Comparison of ENCODE assay signal across 1 cellular context in the genomic region with DNA sequence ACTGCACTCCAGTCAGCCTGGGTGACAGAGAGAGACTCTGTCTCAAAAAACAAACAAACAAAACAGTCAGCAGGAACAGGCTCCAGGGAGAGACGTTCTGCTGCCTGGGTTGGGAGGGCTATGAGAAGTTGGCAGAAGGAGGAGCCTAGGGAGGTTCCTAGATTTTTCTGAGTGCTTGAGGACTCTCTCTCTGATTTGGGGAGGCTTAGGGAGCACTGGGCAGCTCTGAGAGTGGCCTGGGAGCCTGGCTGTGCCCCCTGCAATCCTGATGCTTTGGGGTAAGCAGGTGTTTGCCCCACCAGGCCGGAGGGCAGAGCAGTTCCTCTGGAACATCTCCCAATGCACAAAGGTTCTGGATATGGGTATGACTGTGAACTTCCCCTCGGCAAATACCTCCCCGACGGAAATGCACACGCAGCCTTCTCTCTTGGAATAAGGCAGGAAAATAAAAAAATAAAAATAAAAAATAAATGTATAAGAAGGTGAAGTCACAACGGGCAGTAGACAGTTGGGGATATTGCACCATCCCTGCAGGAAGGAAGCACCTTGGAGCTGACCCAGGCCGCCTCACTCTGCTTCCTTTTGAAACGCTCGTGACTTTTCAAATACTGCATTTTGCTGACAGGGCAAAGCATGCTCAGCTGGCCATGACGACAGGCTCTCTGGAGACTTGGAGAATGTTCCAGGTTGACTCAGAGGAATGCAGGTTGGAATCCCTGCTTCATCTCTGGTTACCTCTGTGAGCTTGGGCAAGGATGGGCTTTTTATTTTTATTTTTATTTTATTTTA.
A peak's percentile ranks its signal among the peaks of the same experiment; 100 is the strongest.
TF ChIP-seq lines count a peak whose summit lies in the region.

No MANE protein-coding gene starts in this region.

TF ChIP-seq in HepG2, 621 proteins besides CTCF, POLR2A, EP300 and RAD21 (continued from another document):
- TF ChIP-seq, protein P1, sequence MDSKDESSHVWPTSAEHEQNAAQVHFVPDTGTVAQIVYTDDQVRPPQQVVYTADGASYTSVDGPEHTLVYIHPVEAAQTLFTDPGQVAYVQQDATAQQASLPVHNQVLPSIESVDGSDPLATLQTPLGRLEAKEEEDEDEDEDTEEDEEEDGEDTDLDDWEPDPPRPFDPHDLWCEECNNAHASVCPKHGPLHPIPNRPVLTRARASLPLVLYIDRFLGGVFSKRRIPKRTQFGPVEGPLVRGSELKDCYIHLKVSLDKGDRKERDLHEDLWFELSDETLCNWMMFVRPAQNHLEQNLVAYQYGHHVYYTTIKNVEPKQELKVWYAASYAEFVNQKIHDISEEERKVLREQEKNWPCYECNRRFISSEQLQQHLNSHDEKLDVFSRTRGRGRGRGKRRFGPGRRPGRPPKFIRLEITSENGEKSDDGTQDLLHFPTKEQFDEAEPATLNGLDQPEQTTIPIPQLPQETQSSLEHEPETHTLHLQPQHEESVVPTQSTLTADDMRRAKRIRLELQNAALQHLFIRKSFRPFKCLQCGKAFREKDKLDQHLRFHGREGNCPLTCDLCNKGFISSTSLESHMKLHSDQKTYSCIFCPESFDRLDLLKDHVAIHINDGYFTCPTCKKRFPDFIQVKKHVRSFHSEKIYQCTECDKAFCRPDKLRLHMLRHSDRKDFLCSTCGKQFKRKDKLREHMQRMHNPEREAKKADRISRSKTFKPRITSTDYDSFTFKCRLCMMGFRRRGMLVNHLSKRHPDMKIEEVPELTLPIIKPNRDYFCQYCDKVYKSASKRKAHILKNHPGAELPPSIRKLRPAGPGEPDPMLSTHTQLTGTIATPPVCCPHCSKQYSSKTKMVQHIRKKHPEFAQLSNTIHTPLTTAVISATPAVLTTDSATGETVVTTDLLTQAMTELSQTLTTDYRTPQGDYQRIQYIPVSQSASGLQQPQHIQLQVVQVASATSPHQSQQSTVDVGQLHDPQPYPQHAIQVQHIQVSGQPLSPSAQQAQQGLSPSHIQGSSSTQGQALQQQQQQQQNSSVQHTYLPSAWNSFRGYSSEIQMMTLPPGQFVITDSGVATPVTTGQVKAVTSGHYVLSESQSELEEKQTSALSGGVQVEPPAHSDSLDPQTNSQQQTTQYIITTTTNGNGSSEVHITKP (CRISPR knock-in tag; IDR thresholded peaks at IDR 0.05; ENCODE audit: low read depth) = peak; percentile 39; the same call in 1 of the 2 replicates
- TF ChIP-seq ZNF143 (CRISPR knock-in tag; IDR thresholded peaks at IDR 0.05) = no peak
- TF ChIP-seq IRF2 (CRISPR knock-in tag; IDR thresholded peaks at IDR 0.05) = 0 out of 2 replicates have a peak, but pooled peaks have one; percentile 29
- TF ChIP-seq NCOA1 (CRISPR knock-in tag; IDR thresholded peaks at IDR 0.05) = no peak
- TF ChIP-seq, protein P2, sequence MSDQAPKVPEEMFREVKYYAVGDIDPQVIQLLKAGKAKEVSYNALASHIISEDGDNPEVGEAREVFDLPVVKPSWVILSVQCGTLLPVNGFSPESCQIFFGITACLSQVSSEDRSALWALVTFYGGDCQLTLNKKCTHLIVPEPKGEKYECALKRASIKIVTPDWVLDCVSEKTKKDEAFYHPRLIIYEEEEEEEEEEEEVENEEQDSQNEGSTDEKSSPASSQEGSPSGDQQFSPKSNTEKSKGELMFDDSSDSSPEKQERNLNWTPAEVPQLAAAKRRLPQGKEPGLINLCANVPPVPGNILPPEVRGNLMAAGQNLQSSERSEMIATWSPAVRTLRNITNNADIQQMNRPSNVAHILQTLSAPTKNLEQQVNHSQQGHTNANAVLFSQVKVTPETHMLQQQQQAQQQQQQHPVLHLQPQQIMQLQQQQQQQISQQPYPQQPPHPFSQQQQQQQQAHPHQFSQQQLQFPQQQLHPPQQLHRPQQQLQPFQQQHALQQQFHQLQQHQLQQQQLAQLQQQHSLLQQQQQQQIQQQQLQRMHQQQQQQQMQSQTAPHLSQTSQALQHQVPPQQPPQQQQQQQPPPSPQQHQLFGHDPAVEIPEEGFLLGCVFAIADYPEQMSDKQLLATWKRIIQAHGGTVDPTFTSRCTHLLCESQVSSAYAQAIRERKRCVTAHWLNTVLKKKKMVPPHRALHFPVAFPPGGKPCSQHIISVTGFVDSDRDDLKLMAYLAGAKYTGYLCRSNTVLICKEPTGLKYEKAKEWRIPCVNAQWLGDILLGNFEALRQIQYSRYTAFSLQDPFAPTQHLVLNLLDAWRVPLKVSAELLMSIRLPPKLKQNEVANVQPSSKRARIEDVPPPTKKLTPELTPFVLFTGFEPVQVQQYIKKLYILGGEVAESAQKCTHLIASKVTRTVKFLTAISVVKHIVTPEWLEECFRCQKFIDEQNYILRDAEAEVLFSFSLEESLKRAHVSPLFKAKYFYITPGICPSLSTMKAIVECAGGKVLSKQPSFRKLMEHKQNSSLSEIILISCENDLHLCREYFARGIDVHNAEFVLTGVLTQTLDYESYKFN (CRISPR knock-in tag; conservative IDR thresholded peaks at IDR 0.05) = no peak
- TF ChIP-seq NFAT5 (CRISPR knock-in tag; IDR thresholded peaks at IDR 0.05) = no peak
- TF ChIP-seq MIER2 (CRISPR knock-in tag; IDR thresholded peaks at IDR 0.05) = no peak
- no peak for TF ChIP-seq ZNF513 (CRISPR knock-in tag; conservative IDR thresholded peaks at IDR 0.05)
- TF ChIP-seq, protein P3, sequence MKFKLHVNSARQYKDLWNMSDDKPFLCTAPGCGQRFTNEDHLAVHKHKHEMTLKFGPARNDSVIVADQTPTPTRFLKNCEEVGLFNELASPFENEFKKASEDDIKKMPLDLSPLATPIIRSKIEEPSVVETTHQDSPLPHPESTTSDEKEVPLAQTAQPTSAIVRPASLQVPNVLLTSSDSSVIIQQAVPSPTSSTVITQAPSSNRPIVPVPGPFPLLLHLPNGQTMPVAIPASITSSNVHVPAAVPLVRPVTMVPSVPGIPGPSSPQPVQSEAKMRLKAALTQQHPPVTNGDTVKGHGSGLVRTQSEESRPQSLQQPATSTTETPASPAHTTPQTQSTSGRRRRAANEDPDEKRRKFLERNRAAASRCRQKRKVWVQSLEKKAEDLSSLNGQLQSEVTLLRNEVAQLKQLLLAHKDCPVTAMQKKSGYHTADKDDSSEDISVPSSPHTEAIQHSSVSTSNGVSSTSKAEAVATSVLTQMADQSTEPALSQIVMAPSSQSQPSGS (CRISPR knock-in tag; IDR thresholded peaks at IDR 0.05) = 0 out of 2 replicates have a peak, but pooled peaks have one; percentile 29
TF ChIP-seq in HepG2: peak in this region for 25.
